ENCODE assay signal across 8 cellular contexts in the genomic region with DNA sequence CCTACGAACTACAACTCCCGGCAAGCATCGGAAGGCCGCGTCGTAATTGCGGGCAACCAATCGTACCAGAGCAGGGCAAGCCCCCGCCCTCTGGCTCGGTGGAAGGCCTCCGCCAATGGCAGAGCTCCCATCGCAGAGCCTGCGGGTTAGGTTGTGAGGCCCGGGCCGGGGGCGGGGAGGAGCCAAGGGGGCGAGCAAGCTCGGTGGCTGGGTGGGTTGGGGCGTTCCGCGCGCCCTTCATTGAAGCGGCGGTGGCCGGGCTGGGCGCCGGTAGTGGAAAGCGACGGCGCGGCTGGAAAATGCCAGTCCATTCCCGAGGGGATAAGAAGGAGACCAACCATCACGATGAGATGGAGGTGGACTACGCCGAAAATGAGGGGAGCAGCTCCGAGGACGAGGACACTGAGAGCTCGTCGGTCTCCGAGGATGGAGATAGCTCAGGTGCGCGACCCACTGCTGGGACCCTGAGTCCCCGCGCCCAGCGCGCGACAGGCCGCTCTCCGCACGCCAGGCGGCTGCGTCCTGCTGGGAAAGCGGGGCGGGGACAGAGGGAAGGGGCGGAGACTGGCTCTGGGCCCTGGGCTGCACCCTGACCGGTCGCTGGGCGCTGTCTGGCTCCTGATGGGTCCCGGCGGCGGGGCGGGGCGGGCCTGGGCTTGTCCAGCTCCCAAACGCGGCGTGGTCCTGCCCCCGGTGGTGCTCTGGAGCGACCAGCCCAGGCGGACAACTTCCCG. TPM values are rescaled to one million over a fixed set of nuclear protein-coding genes. Genes with fewer than 3 reads are reported as not detected.
DNase-seq lines count a peak whose midpoint lies in the region; ATAC-seq and TF ChIP-seq lines count a peak whose summit lies in the region.

A gene with protein sequence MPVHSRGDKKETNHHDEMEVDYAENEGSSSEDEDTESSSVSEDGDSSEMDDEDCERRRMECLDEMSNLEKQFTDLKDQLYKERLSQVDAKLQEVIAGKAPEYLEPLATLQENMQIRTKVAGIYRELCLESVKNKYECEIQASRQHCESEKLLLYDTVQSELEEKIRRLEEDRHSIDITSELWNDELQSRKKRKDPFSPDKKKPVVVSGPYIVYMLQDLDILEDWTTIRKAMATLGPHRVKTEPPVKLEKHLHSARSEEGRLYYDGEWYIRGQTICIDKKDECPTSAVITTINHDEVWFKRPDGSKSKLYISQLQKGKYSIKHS (plus strand): TSS at position 121 of the 734 bp plus-strand sequence. CDS start 179 bp downstream, at position 300.

- peak within 1 kb of the TSS; percentile 90 for H3K4me3 Mint-ChIP-seq in activated naive CD8-positive, alpha-beta T cell

- no peaks in the 10 kb centered on the region for H3K27me3 Mint-ChIP-seq in activated naive CD8-positive, alpha-beta T cell

- H3K27ac ChIP-seq in temporal lobe (ENCODE audit: low read depth, low read length): peak within 1 kb of the TSS; percentile 98

- peaks cover 22% of the 10 kb centered on the region for H3K4me1 Mint-ChIP-seq in activated naive CD8-positive, alpha-beta T cell (ENCODE audit: low read depth)

- ATAC-seq in HG02623 (IDR thresholded peaks at IDR 0.05; ENCODE audit: unreplicated experiment) (peak; percentile 95), SK-N-SH treated with all-trans-retinoic acid at 6 μM for 48 hours (peak; percentile 96)

- H3K36me3 Mint-ChIP-seq in activated naive CD8-positive, alpha-beta T cell: no peaks in the 10 kb centered on the region

- no peak for TF ChIP-seq CTCF in GM10266 (IDR thresholded peaks at IDR 0.05; ENCODE audit: control insufficient read depth, insufficient read depth, low read depth, missing control alignments)

- peak within 1 kb of the TSS; percentile 87 for H3K27ac Mint-ChIP-seq in activated naive CD8-positive, alpha-beta T cell

- peak; percentile 99 for DNase-seq in GM10266 (ENCODE audit: extremely low spot score)
- DNase-seq in NCI-H1092 treated with DMSO at 0.1 percent for 48 hours (lab: John Stamatoyannopoulos, UW): peak; percentile 100
- DNase-seq in glomerular visceral epithelial cell (ENCODE audit: extremely low spot score): peak; percentile 99
- DNase-seq in occipital lobe (lab: John Stamatoyannopoulos, UW): peak; percentile 99

- H3K9me3 Mint-ChIP-seq in activated naive CD8-positive, alpha-beta T cell (ENCODE audit: low read depth): no peaks in the 10 kb centered on the region

TF ChIP-seq in SK-N-SH treated with all-trans-retinoic acid at 6 μM for 48 hours, 23 proteins besides CTCF, POLR2A, EP300 and RAD21:
- TF ChIP-seq GLIS3 (CRISPR knock-in tag; IDR thresholded peaks at IDR 0.05): no peak

RNA-seq across cellular contexts. Expression of the gene that starts here (rescaled TPM):
- total RNA-seq in occipital lobe (19.0 TPM), temporal lobe (19.9 TPM)

Comparison
In these comparisons a context has a peak if more than half of its experiments do, and no peak if none do; other contexts are left out.
1. Peak in every context shown above with its lines: DNase-seq, ATAC-seq and H3K27ac ChIP-seq.